19 cellular contexts compared by ENCODE assay signal in the genomic region with DNA sequence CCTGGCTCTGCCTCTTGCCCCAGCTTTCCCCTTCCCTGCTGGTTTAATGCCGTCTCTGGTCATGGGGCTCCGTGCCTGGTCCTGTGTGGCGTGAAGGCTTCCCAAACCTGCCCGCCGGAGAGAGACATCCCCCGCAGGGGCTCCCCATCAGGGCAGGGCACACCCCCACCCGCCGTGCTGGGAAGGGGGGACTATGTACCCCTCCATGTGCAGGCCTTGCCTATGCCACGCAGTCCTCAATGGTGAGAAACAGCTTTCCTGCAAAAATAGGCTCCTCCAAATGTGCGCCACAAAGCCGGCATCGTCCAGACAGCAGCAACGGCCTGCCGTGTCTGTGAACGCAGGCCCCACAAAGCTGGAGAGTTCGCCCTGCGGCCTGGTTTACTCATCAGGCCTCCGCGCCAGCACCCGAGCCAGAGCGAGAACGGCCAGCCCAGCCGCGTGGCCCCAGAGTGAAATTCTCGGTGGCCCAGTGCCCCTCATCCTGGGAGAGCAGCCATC.
DNase-seq lines count a peak whose midpoint lies in the region; ATAC-seq, FAIRE-seq and TF ChIP-seq lines count a peak whose summit lies in the region.
"Had no signal": no experiment of that assay in that cellular context is flagged by ENCODE, and none has a peak within 500 bp of the region (broad histone marks: within the 10 kb centered on the region; RNA-seq: fewer than 3 reads in every experiment).

No MANE protein-coding gene starts in this region.

- CTCF ChIA-PET in A549 (lab: Yijun Ruan, JAX), result no interaction called here

- DNase-seq in A549 (ENCODE audit: low read depth in 1 of 2, low spot score in 1 of 2), result no peak
- peak; percentile 28 for DNase-seq in GM13976 (ENCODE audit: low spot score)
- peak; percentile 46 for DNase-seq in islet precursor cell
- DNase-seq in posterior vena cava (ENCODE audit: low spot score), result peak; percentile 72
- no peak for DNase-seq in cortex of kidney (lab: John Stamatoyannopoulos, UW)
- no peak for DNase-seq in NCI-H2107 treated with DMSO at 0.1 percent for 48 hours (lab: John Stamatoyannopoulos, UW; ENCODE audit: unreplicated experiment)
- no peak for DNase-seq in NCI-H1694 treated with DMSO at 0.1 percent for 48 hours (lab: John Stamatoyannopoulos, UW)
- DNase-seq: CD8-positive, alpha-beta T cell; COR-L47; DMS153; DMS79 treated with DMSO at 0.1 percent for 48 hours; GDM1 had no signal

- H3K4me1 ChIP-seq in A549, result no peaks in the 10 kb centered on the region

- H3K4me3 ChIP-seq in A549, result no peak overlapping the region

- in situ Hi-C loops in GM13976 (cut with MboI; ENCODE audit: low sequenced_read_pairs, unreplicated experiment), result no loop called here

- ATAC-seq in A549 (peak; percentile 29 to 40; a peak in 2 of 6 replicates), HG03469 (IDR thresholded peaks at IDR 0.05; ENCODE audit: unreplicated experiment) (no peak)
- ATAC-seq: CD8-positive, alpha-beta T cell; HCT116 had no signal

- no peak for TF ChIP-seq EP300 in A549 (IDR thresholded peaks at IDR 0.05)

- 71% methylated on average over 3 of the region's 25 CpGs for WGBS in A549 (ENCODE audit: missing lambda C conversion rate)

- H3K27ac ChIP-seq in A549, result no peak overlapping the region
- H3K27ac ChIP-seq: C4-2B, HL-60 had no signal

- POLR2A ChIA-PET in A549 (lab: Yijun Ruan, JAX), result no interaction called here

- FAIRE-seq in A549 (lab: Jason Lieb, UNC), result no peak
- FAIRE-seq: D721Med, GM12892, GM19239 had no signal

- no peaks in the 10 kb centered on the region for H3K9me3 ChIP-seq in A549

- TF ChIP-seq POLR2A in A549 (IDR thresholded peaks at IDR 0.05; ENCODE audit: low read length), result no peak

- no peak for TF ChIP-seq RAD21 in A549 (conservative IDR thresholded peaks at IDR 0.05 in 1 of 2, IDR thresholded peaks at IDR 0.05 in 1 of 2)

- TF ChIP-seq CTCF in A549 (IDR thresholded peaks at IDR 0.05) (no peak), GM13976 (IDR thresholded peaks at IDR 0.05; ENCODE audit: borderline replicate concordance, control extremely low read depth, extremely low read depth, insufficient read depth, missing control alignments) (no peak)

- intact Hi-C loops in posterior vena cava (cut with DNase I), result no loop called here

- H3K4me2 ChIP-seq in A549, result no peak overlapping the region

TF ChIP-seq in A549, 52 proteins besides CTCF, POLR2A, EP300 and RAD21:
- no peak for TF ChIP-seq KDM1A (IDR thresholded peaks at IDR 0.05; ENCODE audit: low read depth)
- no peak for TF ChIP-seq JUN (IDR thresholded peaks at IDR 0.05)
- TF ChIP-seq CBX2 (IDR thresholded peaks at IDR 0.05; ENCODE audit: borderline replicate concordance, low read depth), result no peak
- TF ChIP-seq CEBPB (IDR thresholded peaks at IDR 0.05), result no peak
- no peak for TF ChIP-seq NR3C1 (IDR thresholded peaks at IDR 0.05)
- TF ChIP-seq NPAS2 (CRISPR knock-in tag; IDR thresholded peaks at IDR 0.05; ENCODE audit: borderline replicate concordance), result no peak
- TF ChIP-seq HEYL (CRISPR knock-in tag; IDR thresholded peaks at IDR 0.05), result no peak
- no peak for TF ChIP-seq HOXB5 (CRISPR knock-in tag; IDR thresholded peaks at IDR 0.05)
- no peak for TF ChIP-seq FOSB (CRISPR knock-in tag; IDR thresholded peaks at IDR 0.05)

Comparison
In these comparisons a context has a peak if more than half of its experiments do, and no peak if none do; other contexts are left out.
1. DNase-seq: peak in GM13976 (single experiment), islet precursor cell (single experiment) and posterior vena cava (single experiment); none in A549 (0 of 2), cortex of kidney (single experiment), NCI-H2107 treated with DMSO at 0.1 percent for 48 hours (single experiment) and NCI-H1694 treated with DMSO at 0.1 percent for 48 hours (single experiment).